ENCODE assay signal across 8 cellular contexts in the genomic region with DNA sequence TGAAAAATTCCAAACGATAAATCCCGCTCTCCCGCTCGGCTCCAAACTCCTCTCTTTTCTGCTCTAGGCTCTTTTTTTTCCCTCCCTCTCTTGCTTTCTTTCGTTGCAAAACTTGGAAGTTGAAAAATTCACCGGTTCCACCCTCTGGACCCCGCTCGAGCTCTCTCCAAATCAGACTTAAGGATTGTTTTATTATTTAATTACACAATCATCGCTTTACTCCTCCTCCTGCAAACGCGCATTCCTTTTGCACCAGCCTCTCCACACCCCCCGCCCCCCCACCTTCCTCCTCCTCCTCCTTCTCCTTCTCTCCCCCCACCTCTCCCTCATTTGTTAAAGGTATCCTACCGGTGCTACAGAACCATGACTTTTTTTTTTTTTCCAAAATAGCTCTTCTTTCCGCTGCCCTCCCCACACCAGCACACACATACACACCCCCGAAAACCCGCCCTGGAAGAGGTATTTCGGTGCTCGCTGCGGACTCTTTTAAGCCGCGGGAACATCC. TPM values are rescaled to one million over a fixed set of nuclear protein-coding genes. Genes with fewer than 3 reads are reported as not detected.
A peak's percentile ranks its signal among the peaks of the same experiment; 100 is the strongest.
DNase-seq lines count a peak whose midpoint lies in the region; ATAC-seq, FAIRE-seq and TF ChIP-seq lines count a peak whose summit lies in the region.

No MANE protein-coding gene starts in this region.

- peaks cover 31% of the 10 kb centered on the region for H3K4me1 ChIP-seq in PC-9 (replicated peaks; ENCODE audit: insufficient read depth)
- H3K4me1 ChIP-seq in kidney (ENCODE audit: control insufficient read depth in 1 of 2, insufficient read depth in 1 of 2, low read depth in 1 of 2, low read length in 2 of 2), result peaks cover 6 to 15% of the 10 kb centered on the region in 2 donors
- no peaks in the 10 kb centered on the region for H3K4me1 ChIP-seq in small intestine (ENCODE audit: control insufficient read depth in 2 of 2, insufficient read depth in 1 of 2, low read depth in 1 of 2, low read length in 1 of 2)

- intact Hi-C loops in PC-9 (cut with micrococcal nuclease; ENCODE audit: unreplicated experiment) (loop anchor here (1.0 to 5.0 kb wide), 5 partner anchors 8 to 282 kb away; no protein-coding TSS in a partner anchor), kidney (cut with DNase I) (no loop called here)

- no peak for FAIRE-seq in kidney (lab: Jason Lieb, UNC)
- no peak for FAIRE-seq in small intestine (lab: Jason Lieb, UNC)

- no peaks in the 10 kb centered on the region for H3K27me3 ChIP-seq in PC-9 (ENCODE audit: insufficient read depth, low read depth)
- peaks cover 0 to 2% of the 10 kb centered on the region in 2 donors for H3K27me3 ChIP-seq in small intestine (ENCODE audit: control insufficient read depth in 2 of 2, insufficient read depth in 2 of 2, low read length in 2 of 2)

- H3K36me3 ChIP-seq in PC-9 (ENCODE audit: low read depth), result no peaks in the 10 kb centered on the region
- H3K36me3 ChIP-seq in kidney (ENCODE audit: control insufficient read depth in 1 of 2, insufficient read depth in 2 of 2, low read length in 2 of 2), result no peaks in the 10 kb centered on the region
- no peaks in the 10 kb centered on the region for H3K36me3 ChIP-seq in small intestine (ENCODE audit: control insufficient read depth in 2 of 2, insufficient read depth in 2 of 2, low read length in 2 of 2)

- H3K4me3 ChIP-seq in PC-9, result peak overlapping the region; percentile 76
- peak overlapping the region; percentile 72 to 74 for H3K4me3 ChIP-seq in kidney (ENCODE audit: low read length in 2 of 2)
- peak overlapping the region; percentile 79 to 92 for H3K4me3 ChIP-seq in small intestine (ENCODE audit: low read depth in 1 of 2, low read length in 2 of 2)

- ATAC-seq in HG02885 (IDR thresholded peaks at IDR 0.05; ENCODE audit: poor library complexity, unreplicated experiment), result peak; percentile 5
- ATAC-seq in GM21825 (IDR thresholded peaks at IDR 0.05; ENCODE audit: unreplicated experiment), result no peak

- POLR2A ChIA-PET in PC-9 (lab: Charles Lee; ENCODE audit: unreplicated experiment), result interaction anchor here (0.5 to 0.9 kb wide), 6 partner anchors 58 to 914 kb away, joined by 3 to 11 read pairs (median 6); no protein-coding TSS in a partner anchor

- no peaks in the 10 kb centered on the region for H3K9me2 ChIP-seq in PC-9 (ENCODE audit: insufficient read depth)

- BruUV-seq in PC-9 (replicated peaks; lab: Mats Ljungman, UMichigan), result no TSS peak

- peak overlapping the region; percentile 79 for H3K4me2 ChIP-seq in PC-9

- DNase-seq in DMS153 (lab: John Stamatoyannopoulos, UW) (peak; percentile 77), PC-9 (peak; percentile 54 to 82), cerebellar cortex (ENCODE audit: low spot score) (peak; percentile 85), kidney (peak; percentile 92), small intestine (peak; percentile 88), hippocampal formation (lab: John Stamatoyannopoulos, UW) (no peak)

- 0 out of 2 replicates have a peak overlapping the region, but pooled peaks have one; percentile 52 for H2AFZ ChIP-seq in PC-9

- H3K9ac ChIP-seq in kidney (ENCODE audit: low read length in 2 of 2), result peak overlapping the region; percentile 27 to 75

- H3K79me2 ChIP-seq in PC-9 (ENCODE audit: low read depth), result peaks cover 42% of the 10 kb centered on the region

- H4K20me1 ChIP-seq in PC-9 (ENCODE audit: insufficient read depth), result no peaks in the 10 kb centered on the region

- H3F3A ChIP-seq in PC-9 (ENCODE audit: insufficient read depth, low read depth), result peaks cover 4% of the 10 kb centered on the region; the same call in 1 of the 2 replicates

- H3K27ac ChIP-seq in PC-9 (peak overlapping the region; percentile 96), kidney (ENCODE audit: low read depth in 2 of 2, low read length in 2 of 2) (peak overlapping the region; percentile 93 to 94), small intestine (ENCODE audit: low read depth in 1 of 2, low read length in 1 of 2) (peak overlapping the region; percentile 87 to 97)

- WGBS in small intestine, 3 donors, result 0 to 2% (median 1%) methylated on average over 21 of the region's 21 CpGs

- CTCF ChIA-PET in PC-9 (lab: Charles Lee), result interaction anchor here (0.7 kb wide), 1 partner anchor 287 kb away, joined by 3 read pairs; no protein-coding TSS in a partner anchor

- TF ChIP-seq CTCF in PC-9 (conservative IDR thresholded peaks at IDR 0.05) (no peak), kidney (IDR thresholded peaks at IDR 0.05; ENCODE audit: borderline replicate concordance, extremely low read depth, insufficient read depth) (no peak)

- H3K9me3 ChIP-seq in PC-9 (ENCODE audit: insufficient read depth, low read depth), result no peaks in the 10 kb centered on the region
- no peaks in the 10 kb centered on the region for H3K9me3 ChIP-seq in kidney (ENCODE audit: control insufficient read depth in 1 of 2, low read length in 2 of 2)
- H3K9me3 ChIP-seq in small intestine (ENCODE audit: control insufficient read depth, low read depth), result no peaks in the 10 kb centered on the region

RNA-seq across cellular contexts. Expression of gene NFIB, which starts 0.5 kb away (rescaled TPM):
- total RNA-seq in PC-9 (2021) (29.0 and 35.1 TPM in 2 replicates), kidney (112 TPM)
- polyA plus RNA-seq in kidney (ENCODE audit: insufficient read depth, low read depth, low replicate concordance) (15.6 TPM), small intestine (10 to 100 TPM in 2 of 3 donors, 1 to 10 TPM in 1; 7.8 to 15.9 (median 11.2) TPM)

Comparison
In these comparisons a context has a peak if more than half of its experiments do, and no peak if none do; other contexts are left out.
1. DNase-seq: peak in DMS153 (single experiment), PC-9 (2 of 2), cerebellar cortex (single experiment), kidney (single experiment) and small intestine (single experiment); none in hippocampal formation (0 of 2).
2. Peak in every context shown above with its lines, with median percentiles within 50 percentile points of each other: H3K27ac ChIP-seq and H3K4me3 ChIP-seq.